ENCODE assay signal across 8 cellular contexts in the genomic region with DNA sequence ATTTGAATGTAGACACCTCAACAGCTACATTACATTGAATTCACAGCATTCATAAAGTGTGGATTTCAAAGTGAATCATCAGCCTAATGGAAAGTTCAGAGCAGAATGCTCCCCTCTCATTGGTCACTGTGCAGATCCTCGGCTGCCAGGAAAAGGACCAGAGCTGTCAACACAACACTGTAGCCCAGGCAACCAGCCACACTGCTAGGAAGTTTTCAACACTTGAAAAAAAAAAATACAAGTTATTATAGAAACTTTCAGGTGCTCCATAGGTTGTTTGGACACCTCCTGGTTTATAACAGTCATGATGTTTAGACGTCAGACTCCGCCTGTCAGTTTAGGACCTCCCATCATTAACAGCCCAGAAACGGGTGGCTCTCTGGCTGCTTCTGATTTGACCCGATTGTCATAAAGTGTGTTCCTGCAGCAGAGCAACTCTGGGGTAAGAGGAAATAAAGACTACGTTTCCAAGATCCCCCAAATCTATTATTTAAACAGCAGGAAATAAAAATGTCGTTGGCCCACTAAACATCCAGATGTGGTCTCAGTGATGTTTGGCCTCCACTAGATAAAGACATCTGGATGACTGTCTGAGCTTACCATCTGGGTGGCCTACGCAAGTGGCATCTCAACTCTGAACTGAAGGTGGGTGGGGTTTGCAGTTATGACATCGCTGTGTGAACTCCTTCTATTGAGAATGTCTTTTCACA.
DNase-seq lines count a peak whose midpoint lies in the region; ATAC-seq and TF ChIP-seq lines count a peak whose summit lies in the region.

No MANE protein-coding gene starts in this region.

- H3K4me3 ChIP-seq in body of pancreas = no peak overlapping the region
- no peak overlapping the region for H3K4me3 ChIP-seq in Karpas-422 (ENCODE audit: low read length)

- peak; percentile 40 for ATAC-seq in body of pancreas
- ATAC-seq in HG03520 (IDR thresholded peaks at IDR 0.05; ENCODE audit: unreplicated experiment) = no peak

- H2AFZ ChIP-seq in Karpas-422 (ENCODE audit: low read length) = no peak overlapping the region

- H3K9me3 ChIP-seq in body of pancreas (no peaks in the 10 kb centered on the region), Karpas-422 (ENCODE audit: low read length) (no peaks in the 10 kb centered on the region)

- DNase-seq in AG08395 (ENCODE audit: low spot score) (peak; percentile 87), KBM-7 (peak; percentile 68), body of pancreas (peak in 1 of 4 donors; percentile 20), left kidney (ENCODE audit: low read depth, low spot score) (peak; percentile 47), activated gamma-delta T cell (lab: John Stamatoyannopoulos, UW) (no peak), Karpas-422 (no peak), SIG-M5 (lab: John Stamatoyannopoulos, UW) (no peak)

- H3K9ac ChIP-seq in Karpas-422 (ENCODE audit: low read length) = no peak overlapping the region

- no peak overlapping the region for H3K4me2 ChIP-seq in Karpas-422 (ENCODE audit: low read depth, low read length, poor library complexity, severe bottlenecking)

- no peak for TF ChIP-seq POLR2A in body of pancreas (IDR thresholded peaks at IDR 0.05)

- H3K9me2 ChIP-seq in Karpas-422 (replicated peaks; ENCODE audit: insufficient read depth, low read length) = no peaks in the 10 kb centered on the region

- WGBS in body of pancreas, 2 donors = 71 to 83% methylated on average over 9 of the region's 9 CpGs

- no peaks in the 10 kb centered on the region for H3K27me3 ChIP-seq in body of pancreas
- no peaks in the 10 kb centered on the region for H3K27me3 ChIP-seq in Karpas-422 (ENCODE audit: low read length)

- H3K27ac ChIP-seq in body of pancreas (no peak overlapping the region), Karpas-422 (ENCODE audit: low read length) (no peak overlapping the region)

- no peaks in the 10 kb centered on the region for H3K4me1 ChIP-seq in body of pancreas
- no peaks in the 10 kb centered on the region for H3K4me1 ChIP-seq in Karpas-422 (ENCODE audit: low read length)

- H3K79me2 ChIP-seq in Karpas-422 (ENCODE audit: low read length) = no peaks in the 10 kb centered on the region

- no peaks in the 10 kb centered on the region for H4K20me1 ChIP-seq in Karpas-422 (ENCODE audit: insufficient read depth, low read depth, low read length)

- in situ Hi-C loops in KBM-7 (cut with MboI; ENCODE audit: low pct_unique_long_range_greater_than_20kb, low sequenced_read_pairs) = no loop called here

- no peak for TF ChIP-seq CTCF in body of pancreas (IDR thresholded peaks at IDR 0.05)

- intact Hi-C loops in body of pancreas (cut with DNase I) = no loop called here

- no peaks in the 10 kb centered on the region for H3K36me3 ChIP-seq in body of pancreas (replicated peaks in 1 of 2; ENCODE audit: insufficient read depth in 1 of 2, low read depth in 2 of 2)
- no peaks in the 10 kb centered on the region for H3K36me3 ChIP-seq in Karpas-422 (ENCODE audit: insufficient read depth, low read length)

Comparison
In these comparisons a context has a peak if more than half of its experiments do, and no peak if none do; other contexts are left out.
1. DNase-seq: peak in AG08395 (single experiment), KBM-7 (single experiment) and left kidney (single experiment); none in activated gamma-delta T cell (single experiment), Karpas-422 (single experiment) and SIG-M5 (single experiment).